18 cellular contexts compared by ENCODE assay signal in the genomic region with DNA sequence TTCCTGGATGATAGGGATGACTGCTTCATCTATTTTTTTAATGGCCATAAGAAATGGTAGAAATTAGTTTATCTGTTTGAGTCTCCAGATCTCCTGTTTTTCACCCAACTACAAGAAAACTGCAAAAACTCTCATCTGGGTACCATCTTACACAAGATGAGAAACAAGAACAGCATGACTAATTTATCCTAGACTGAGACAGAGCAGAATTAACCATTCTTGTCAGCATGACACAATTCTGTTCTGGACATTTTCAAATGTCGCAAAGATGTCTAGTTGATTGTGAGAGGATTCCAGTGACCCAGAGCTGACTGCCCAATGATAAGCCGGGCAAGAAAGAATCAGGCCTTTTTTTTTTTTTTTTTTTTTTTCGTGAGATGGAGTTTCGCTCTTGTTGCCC. TPM values are rescaled to one million over a fixed set of nuclear protein-coding genes. Genes with fewer than 3 reads are reported as not detected.
DNase-seq lines count a peak whose midpoint lies in the region; ATAC-seq, FAIRE-seq and TF ChIP-seq lines count a peak whose summit lies in the region.
"Had no signal": no experiment of that assay in that cellular context is flagged by ENCODE, and none has a peak within 500 bp of the region (broad histone marks: within the 10 kb centered on the region; RNA-seq: fewer than 3 reads in every experiment).

No MANE protein-coding gene starts in this region.

- no peak overlapping the region for H3K4me3 Mint-ChIP-seq in activated CD4-positive, alpha-beta memory T cell treated with anti-CD3 and anti-CD28 coated beads for 36 hours
- H3K4me3 Mint-ChIP-seq in activated CD4-positive, alpha-beta memory T cell treated with anti-CD3 and anti-CD28 coated beads, Interleukin-2, amount 10 ng/mL, durations not matched to agents 7 days and 5 days = no peak overlapping the region
- no peak overlapping the region for H3K4me3 Mint-ChIP-seq in activated T-helper 17 cell treated with anti-CD3 and anti-CD28 coated beads, Interleukin-2, amount 50 U/mL, for 72 hours
- H3K4me3 Mint-ChIP-seq in stimulated activated effector memory CD8-positive, alpha-beta T cell treated with anti-CD3 and anti-CD28 coated beads, Interleukin-12 subunit alpha, Interleukin-12 subunit beta, amount 100 ng/mL, for 72 hours = no peak overlapping the region
- H3K4me3 Mint-ChIP-seq: CD14-positive monocyte; CD4-positive, alpha-beta memory T cell; HFFc6 had no signal

- H3K9me3 Mint-ChIP-seq in activated CD4-positive, alpha-beta memory T cell treated with anti-CD3 and anti-CD28 coated beads for 36 hours = peaks cover 34% of the 10 kb centered on the region
- H3K9me3 Mint-ChIP-seq in activated CD4-positive, alpha-beta memory T cell treated with anti-CD3 and anti-CD28 coated beads, Interleukin-2, amount 10 ng/mL, durations not matched to agents 7 days and 5 days = peaks cover 51% of the 10 kb centered on the region
- peaks cover 3% of the 10 kb centered on the region for H3K9me3 Mint-ChIP-seq in activated T-helper 17 cell treated with anti-CD3 and anti-CD28 coated beads, Interleukin-2, amount 50 U/mL, for 72 hours
- H3K9me3 Mint-ChIP-seq in stimulated activated effector memory CD8-positive, alpha-beta T cell treated with anti-CD3 and anti-CD28 coated beads, Interleukin-12 subunit alpha, Interleukin-12 subunit beta, amount 100 ng/mL, for 72 hours = no peaks in the 10 kb centered on the region

- H3K27me3 Mint-ChIP-seq in activated CD4-positive, alpha-beta memory T cell treated with anti-CD3 and anti-CD28 coated beads for 36 hours = no peaks in the 10 kb centered on the region
- H3K27me3 Mint-ChIP-seq in activated CD4-positive, alpha-beta memory T cell treated with anti-CD3 and anti-CD28 coated beads, Interleukin-2, amount 10 ng/mL, durations not matched to agents 7 days and 5 days = no peaks in the 10 kb centered on the region
- no peaks in the 10 kb centered on the region for H3K27me3 Mint-ChIP-seq in activated T-helper 17 cell treated with anti-CD3 and anti-CD28 coated beads, Interleukin-2, amount 50 U/mL, for 72 hours
- H3K27me3 Mint-ChIP-seq: CD4-positive, alpha-beta memory T cell had no signal

- peak; percentile 70 for ATAC-seq in activated T-helper 17 cell treated with anti-CD3 and anti-CD28 coated beads, Interleukin-2, amount 50 U/mL, for 72 hours (replicated peaks)
- ATAC-seq in stimulated activated effector memory CD8-positive, alpha-beta T cell treated with anti-CD3 and anti-CD28 coated beads, Interleukin-12 subunit alpha, Interleukin-12 subunit beta, amount 100 ng/mL, for 72 hours = peak; percentile 84
- ATAC-seq in HG03354 (IDR thresholded peaks at IDR 0.05; ENCODE audit: poor library complexity, severe bottlenecking, unreplicated experiment) = no peak
- ATAC-seq: HCT116, HepG2 had no signal

- intact Hi-C loops in activated CD4-positive, alpha-beta memory T cell treated with anti-CD3 and anti-CD28 coated beads for 36 hours (cut with micrococcal nuclease) = no loop called here

- peaks cover 68% of the 10 kb centered on the region for H3K36me3 Mint-ChIP-seq in activated CD4-positive, alpha-beta memory T cell treated with anti-CD3 and anti-CD28 coated beads for 36 hours
- peaks cover 77% of the 10 kb centered on the region for H3K36me3 Mint-ChIP-seq in activated CD4-positive, alpha-beta memory T cell treated with anti-CD3 and anti-CD28 coated beads, Interleukin-2, amount 10 ng/mL, durations not matched to agents 7 days and 5 days (ENCODE audit: low read depth)
- H3K36me3 Mint-ChIP-seq in activated T-helper 17 cell treated with anti-CD3 and anti-CD28 coated beads, Interleukin-2, amount 50 U/mL, for 72 hours (ENCODE audit: low read depth) = peaks cover 81% of the 10 kb centered on the region
- peaks cover 74% of the 10 kb centered on the region for H3K36me3 Mint-ChIP-seq in stimulated activated effector memory CD8-positive, alpha-beta T cell treated with anti-CD3 and anti-CD28 coated beads, Interleukin-12 subunit alpha, Interleukin-12 subunit beta, amount 100 ng/mL, for 72 hours

- no peak for DNase-seq in activated CD4-positive, alpha-beta memory T cell treated with anti-CD3 and anti-CD28 coated beads for 36 hours
- no peak for DNase-seq in activated CD4-positive, alpha-beta memory T cell treated with anti-CD3 and anti-CD28 coated beads, Interleukin-2, amount 10 ng/mL, durations not matched to agents 7 days and 5 days
- DNase-seq in GM12891 (ENCODE audit: insufficient read length, low spot score) (no peak), EL (no peak)
- no peak for DNase-seq in stimulated activated effector memory CD8-positive, alpha-beta T cell treated with anti-CD3 and anti-CD28 coated beads, Interleukin-12 subunit alpha, Interleukin-12 subunit beta, amount 100 ng/mL, for 72 hours (ENCODE audit: low spot score in 2 of 2)
- DNase-seq: 8988T; CD4-positive, alpha-beta memory T cell; DMS153; DMS79; GF-D8; GOT3; H7; HFFc6 had no signal

- CTCF ChIA-PET in activated CD4-positive, alpha-beta memory T cell treated with anti-CD3 and anti-CD28 coated beads for 36 hours (lab: Charles Lee) = no interaction called here
- CTCF ChIA-PET in activated CD4-positive, alpha-beta memory T cell treated with anti-CD3 and anti-CD28 coated beads, Interleukin-2, amount 10 ng/mL, durations not matched to agents 7 days and 5 days (lab: Charles Lee) = no interaction called here

- POLR2A ChIA-PET in activated CD4-positive, alpha-beta memory T cell treated with anti-CD3 and anti-CD28 coated beads for 36 hours (lab: Charles Lee) = interaction anchor here (1.0 kb wide), 1 partner anchor 13 kb away, joined by 3 read pairs; the partner anchor contains the start of gene ZNF43
- POLR2A ChIA-PET in activated CD4-positive, alpha-beta memory T cell treated with anti-CD3 and anti-CD28 coated beads, Interleukin-2, amount 10 ng/mL, durations not matched to agents 7 days and 5 days (lab: Charles Lee) = interaction anchor here (1.0 to 1.5 kb wide), 3 partner anchors 12 to 56 kb away, joined by 3 to 5 read pairs (median 3); partner anchors contain the start of genes ZNF100 and ZNF43

- FAIRE-seq in GM12891 (lab: Jason Lieb, UNC) = peak; percentile 16
- FAIRE-seq: HepG2 had no signal

- peaks cover 11% of the 10 kb centered on the region for H3K4me1 Mint-ChIP-seq in activated CD4-positive, alpha-beta memory T cell treated with anti-CD3 and anti-CD28 coated beads for 36 hours (ENCODE audit: low read depth)
- H3K4me1 Mint-ChIP-seq in activated CD4-positive, alpha-beta memory T cell treated with anti-CD3 and anti-CD28 coated beads, Interleukin-2, amount 10 ng/mL, durations not matched to agents 7 days and 5 days = no peaks in the 10 kb centered on the region
- H3K4me1 Mint-ChIP-seq in activated T-helper 17 cell treated with anti-CD3 and anti-CD28 coated beads, Interleukin-2, amount 50 U/mL, for 72 hours = no peaks in the 10 kb centered on the region
- H3K4me1 Mint-ChIP-seq in stimulated activated effector memory CD8-positive, alpha-beta T cell treated with anti-CD3 and anti-CD28 coated beads, Interleukin-12 subunit alpha, Interleukin-12 subunit beta, amount 100 ng/mL, for 72 hours = peaks cover 4% of the 10 kb centered on the region
- H3K4me1 Mint-ChIP-seq: CD14-positive monocyte had no signal

- peak overlapping the region; percentile 38 for H3K27ac Mint-ChIP-seq in activated CD4-positive, alpha-beta memory T cell treated with anti-CD3 and anti-CD28 coated beads for 36 hours
- H3K27ac Mint-ChIP-seq in activated CD4-positive, alpha-beta memory T cell treated with anti-CD3 and anti-CD28 coated beads, Interleukin-2, amount 10 ng/mL, durations not matched to agents 7 days and 5 days = no peak overlapping the region
- H3K27ac Mint-ChIP-seq in activated T-helper 17 cell treated with anti-CD3 and anti-CD28 coated beads, Interleukin-2, amount 50 U/mL, for 72 hours = no peak overlapping the region
- no peak overlapping the region for H3K27ac Mint-ChIP-seq in stimulated activated effector memory CD8-positive, alpha-beta T cell treated with anti-CD3 and anti-CD28 coated beads, Interleukin-12 subunit alpha, Interleukin-12 subunit beta, amount 100 ng/mL, for 72 hours
- H3K27ac Mint-ChIP-seq: CD14-positive monocyte; CD4-positive, alpha-beta memory T cell; HFFc6 had no signal

- TF ChIP-seq POLR2A in GM12891 (IDR thresholded peaks at IDR 0.05; ENCODE audit: low read depth, low read length) = no peak

TF ChIP-seq in GM12891, 5 proteins besides CTCF, POLR2A, EP300 and RAD21:
- TF ChIP-seq POLR2AphosphoS5 (IDR thresholded peaks at IDR 0.05; ENCODE audit: low read depth, low read length) (no peak), SPI1 (IDR thresholded peaks at IDR 0.05; ENCODE audit: low read depth, low read length) (no peak), PAX5 (IDR thresholded peaks at IDR 0.05; ENCODE audit: insufficient read depth, low read length, severe bottlenecking) (no peak), TAF1 (IDR thresholded peaks at IDR 0.05; ENCODE audit: low read depth, low read length) (no peak), POU2F2 (IDR thresholded peaks at IDR 0.05; ENCODE audit: low read depth, low read length) (no peak)

RNA-seq across cellular contexts. Expression of gene ZNF43, which starts 12.8 kb away (rescaled TPM):
- total RNA-seq in activated CD4-positive, alpha-beta memory T cell treated with anti-CD3 and anti-CD28 coated beads for 36 hours = 10 to 100 TPM; 25.2 to 25.3 TPM
- 10 to 100 TPM; 21.3 to 22.9 TPM for total RNA-seq in activated CD4-positive, alpha-beta memory T cell treated with anti-CD3 and anti-CD28 coated beads, Interleukin-2, amount 10 ng/mL, durations not matched to agents 7 days and 5 days
- polyA plus RNA-seq in GM12891 (2012; ENCODE audit: low read depth, missing spikeins) = 5.3 TPM
- total RNA-seq in activated T-helper 17 cell treated with anti-CD3 and anti-CD28 coated beads, Interleukin-2, amount 50 U/mL, for 72 hours = 10 to 100 TPM; 29.0 to 42.5 TPM

RNA-seq across cellular contexts. Expression of gene ZNF100, which starts 55.8 kb away (rescaled TPM):
- total RNA-seq in activated CD4-positive, alpha-beta memory T cell treated with anti-CD3 and anti-CD28 coated beads for 36 hours = 10 to 100 TPM; 20.9 to 23.6 TPM
- 10 to 100 TPM; 18.9 to 19.5 TPM for total RNA-seq in activated CD4-positive, alpha-beta memory T cell treated with anti-CD3 and anti-CD28 coated beads, Interleukin-2, amount 10 ng/mL, durations not matched to agents 7 days and 5 days
- polyA plus RNA-seq in GM12891 (2012; ENCODE audit: low read depth, missing spikeins) = 3.4 TPM
- 10 to 100 TPM; 19.1 to 22.9 TPM for total RNA-seq in activated T-helper 17 cell treated with anti-CD3 and anti-CD28 coated beads, Interleukin-2, amount 50 U/mL, for 72 hours
